ENCODE assay signal across 8 cellular contexts in the genomic region with DNA sequence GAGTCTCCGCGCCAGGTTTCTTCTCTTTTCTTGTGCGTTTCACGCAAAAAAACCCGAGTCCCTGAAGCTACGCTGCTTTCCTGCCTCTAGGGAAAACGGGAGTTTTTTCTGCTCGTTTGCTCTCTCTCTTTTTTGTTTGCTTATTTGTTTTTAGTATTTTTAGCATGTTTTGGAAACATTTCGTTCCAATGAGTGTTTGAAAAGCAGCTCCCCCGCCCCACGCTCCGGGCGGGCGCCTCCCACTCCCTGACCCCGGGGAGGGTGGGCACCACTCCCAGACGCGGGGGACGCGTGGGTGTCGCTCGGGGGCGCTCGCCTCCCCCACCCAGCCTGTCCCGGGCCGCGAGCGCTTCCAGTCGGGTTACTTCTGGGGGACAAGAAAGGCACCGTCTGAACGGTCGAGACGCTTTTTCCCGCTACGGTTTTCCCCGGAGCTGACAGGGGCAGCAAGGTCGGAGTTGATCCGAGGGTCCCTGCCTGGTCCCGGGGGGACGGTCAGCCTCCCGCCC. TPM values are rescaled to one million over a fixed set of nuclear protein-coding genes. Genes with fewer than 3 reads are reported as not detected.
DNase-seq lines count a peak whose midpoint lies in the region; ATAC-seq and TF ChIP-seq lines count a peak whose summit lies in the region.

No MANE protein-coding gene starts in this region.

- H2BK15ac ChIP-seq in neuronal stem cell (ENCODE audit: low read length): peak overlapping the region; percentile 96

- H3K4me3 ChIP-seq in GM12865 (ENCODE audit: low read depth, low read length) (peak overlapping the region; percentile 42), foreskin fibroblast (ENCODE audit: low read depth in 1 of 2, low read length in 2 of 2) (peak overlapping the region; percentile 47 to 56), neuronal stem cell (ENCODE audit: low read length in 2 of 2) (peak overlapping the region; percentile 65 to 90)

- H3K27me3 Mint-ChIP-seq in T-cell: peaks cover 24 to 49% of the 10 kb centered on the region in 2 donors

- H2BK120ac ChIP-seq in neuronal stem cell (ENCODE audit: low read depth, low read length): peak overlapping the region; percentile 82

- DNase-seq in GM12865 (ENCODE audit: low read depth): no peak
- DNase-seq in T-cell: no peak
- peak; percentile 14 to 63 for DNase-seq in foreskin fibroblast
- no peak for DNase-seq in neuronal stem cell (ENCODE audit: low spot score)
- no peak for DNase-seq in HK-2 (ENCODE audit: unreplicated experiment)
- no peak for DNase-seq in cerebellum (ENCODE audit: low spot score)

- H3K36me3 ChIP-seq in neuronal stem cell (replicated peaks in 1 of 2; ENCODE audit: control insufficient read depth in 2 of 2, insufficient read depth in 2 of 2, low read length in 2 of 2): no peaks in the 10 kb centered on the region

- peak overlapping the region; percentile 34 to 63 (median 58) for H3K4me3 Mint-ChIP-seq in T-cell

- no peak overlapping the region for H2BK5ac ChIP-seq in neuronal stem cell (ENCODE audit: low read length)

- no CpG with 5 or more reads among the region's 40 CpGs for WGBS in neuronal stem cell (ENCODE audit: extremely low coverage in 2 of 2, insufficient read length in 2 of 2, insufficient replicate concordance in 1 of 2), 2 donors

- peak overlapping the region; percentile 67 for H3K9ac ChIP-seq in neuronal stem cell (ENCODE audit: low read depth, low read length, poor library complexity)

- no peak overlapping the region for H4K8ac ChIP-seq in neuronal stem cell (ENCODE audit: low read depth, low read length)

- H3K79me1 ChIP-seq in neuronal stem cell (ENCODE audit: low read depth, low read length): no peaks in the 10 kb centered on the region

- no peak overlapping the region for H2AK5ac ChIP-seq in neuronal stem cell (ENCODE audit: low read depth, low read length)

- POLR2A ChIA-PET in T-cell (lab: Charles Lee): no interaction called here

- no peaks in the 10 kb centered on the region for H3K9me3 Mint-ChIP-seq in T-cell

- peaks cover 2 to 54% (median 35%) of the 10 kb centered on the region in 3 experiments for H3K27me3 ChIP-seq in neuronal stem cell (ENCODE audit: control insufficient read depth in 3 of 3, insufficient read depth in 3 of 3, low read depth in 1 of 3, low read length in 3 of 3)

- CTCF ChIA-PET in T-cell (lab: Charles Lee): no interaction called here

- H3K23ac ChIP-seq in neuronal stem cell (ENCODE audit: low read depth, low read length, poor library complexity): no peak overlapping the region

- peak overlapping the region; percentile 86 for H3K18ac ChIP-seq in neuronal stem cell (ENCODE audit: low read length)

- no peak overlapping the region for H4K91ac ChIP-seq in neuronal stem cell (ENCODE audit: low read depth, low read length, poor library complexity)

- H3K9me3 ChIP-seq in neuronal stem cell (replicated peaks in 1 of 2; ENCODE audit: control insufficient read depth in 2 of 2, insufficient read depth in 1 of 2, low read depth in 1 of 2, low read length in 2 of 2): no peaks in the 10 kb centered on the region

- no peaks in the 10 kb centered on the region for H3K36me3 Mint-ChIP-seq in T-cell

- peak overlapping the region; percentile 46 for H3K4ac ChIP-seq in neuronal stem cell (ENCODE audit: low read length)

- no peak overlapping the region for H3K27ac Mint-ChIP-seq in T-cell

- peak in 2 of 4 experiments; percentile 8 to 17 for ATAC-seq in T-cell (replicated peaks in 1 of 4)
- no peak for ATAC-seq in GM19351 (IDR thresholded peaks at IDR 0.05; ENCODE audit: unreplicated experiment)
- no peak for ATAC-seq in GM19035 (IDR thresholded peaks at IDR 0.05; ENCODE audit: unreplicated experiment)

- TF ChIP-seq CTCF in GM12865 (IDR thresholded peaks at IDR 0.05; ENCODE audit: insufficient read depth, low read depth, low read length, missing control alignments) (no peak), foreskin fibroblast (IDR thresholded peaks at IDR 0.05; ENCODE audit: low read depth, low read length) (no peak)

- no peak overlapping the region for H2BK12ac ChIP-seq in neuronal stem cell (ENCODE audit: low read length)

- H3K27ac ChIP-seq in neuronal stem cell (replicated peaks; ENCODE audit: low read length): no peak overlapping the region

- H2AFZ ChIP-seq in neuronal stem cell (ENCODE audit: low read length): peak overlapping the region; percentile 98

- peaks cover 6 to 10% of the 10 kb centered on the region in 2 donors for H3K4me1 ChIP-seq in neuronal stem cell (ENCODE audit: control insufficient read depth in 2 of 2, insufficient read depth in 1 of 2, low read depth in 1 of 2, low read length in 2 of 2)

- H3K14ac ChIP-seq in neuronal stem cell (ENCODE audit: low read length): no peak overlapping the region

- peak overlapping the region; percentile 98 for H3K4me2 ChIP-seq in neuronal stem cell (ENCODE audit: insufficient read depth, low read length, poor library complexity, severe bottlenecking)

- peaks cover 7 to 17% (median 9%) of the 10 kb centered on the region in 3 donors for H3K4me1 Mint-ChIP-seq in T-cell

RNA-seq across cellular contexts. Expression of a gene that starts 0.4 kb away (rescaled TPM):
- total RNA-seq in T-cell (1 to 10 TPM in 4 of 5 donors, under 1 TPM in 1; 0.93 to 3.0 (median 2.3) TPM), cerebellum (1.00 TPM)
- polyA plus RNA-seq in neuronal stem cell (2013, experiment 1 of 2): 29.6 TPM
- polyA plus RNA-seq in neuronal stem cell (2013, experiment 2 of 2): 28.2 TPM

Comparison
In these comparisons a context has a peak if more than half of its experiments do, and no peak if none do; other contexts are left out.
1. DNase-seq: peak in foreskin fibroblast (2 of 2); none in GM12865 (single experiment), T-cell (0 of 34), neuronal stem cell (single experiment), HK-2 (single experiment) and cerebellum (single experiment).
2. Peak in every context shown above with its lines, with median percentiles within 50 percentile points of each other: H3K4me3 ChIP-seq.